8 cellular contexts compared by ENCODE assay signal in genomic region chr15:73927476-73928240, GRCh38. TPM values are rescaled to one million over a fixed set of nuclear protein-coding genes. Genes with fewer than 3 reads are reported as not detected.
A peak's percentile ranks its signal among the peaks of the same experiment; 100 is the strongest.
DNase-seq lines count a peak whose midpoint lies in the region.

No MANE protein-coding gene starts in this region.

- peaks cover 5% of the 10 kb centered on the region for H3K36me3 ChIP-seq in mesodermal cell (ENCODE audit: control insufficient read depth, insufficient read depth, low read length)

- peak overlapping the region; percentile 72 for H3K4me3 ChIP-seq in mesodermal cell (ENCODE audit: extremely low read depth, insufficient read depth, low read length, poor library complexity, severe bottlenecking)

- 0 to 1% methylated on average over 47 to 48 of the region's 78 CpGs for WGBS in mesodermal cell (ENCODE audit: insufficient coverage in 2 of 2), 2 experiments

- H3K9me3 ChIP-seq in mesodermal cell (ENCODE audit: control insufficient read depth, low read length), result no peaks in the 10 kb centered on the region

- peaks cover 76% of the 10 kb centered on the region for H3K4me1 ChIP-seq in mesodermal cell (ENCODE audit: control insufficient read depth, insufficient read depth, low read length, poor library complexity, severe bottlenecking)

- no peak overlapping the region for H3K27ac ChIP-seq in mesodermal cell (ENCODE audit: low read depth, low read length, severe bottlenecking)

- DNase-seq in GDM1 (lab: John Stamatoyannopoulos, UW), result peak; percentile 32
- peak; percentile 20 for DNase-seq in NCI-H146 treated with DMSO at 0.1 percent for 48 hours (lab: John Stamatoyannopoulos, UW; ENCODE audit: unreplicated experiment)
- DNase-seq in activated CD4-positive, alpha-beta T cell treated with anti-CD3 and anti-CD28 coated beads, Interleukin-2, amount 50 U/mL, for 4 hours, result peak; percentile 71 to 72
- DNase-seq in ecto neural progenitor cell (ENCODE audit: low spot score), result peak; percentile 81
- DNase-seq in stimulated activated CD8-positive, alpha-beta memory T cell treated with anti-CD3 and anti-CD28 coated beads, Interleukin-15, amount 100 ng/mL, for 48 hours (ENCODE audit: low read depth in 2 of 2), result peak; percentile 52 to 64
- no peak for DNase-seq in mesenteric fat pad (ENCODE audit: low spot score)
- no peak for DNase-seq in Ammon's horn (ENCODE audit: low spot score)

RNA-seq across cellular contexts. Expression of gene LOXL1, which starts 1.4 kb away (rescaled TPM):
- polyA plus RNA-seq in mesodermal cell (2013, experiment 1 of 2), result 126 TPM
- polyA plus RNA-seq in mesodermal cell (2013, experiment 2 of 2), result 114 TPM
- 14.0 TPM for total RNA-seq in mesenteric fat pad

RNA-seq across cellular contexts. Expression of gene TBC1D21, which starts 54.3 kb away (rescaled TPM):
- polyA plus RNA-seq in mesodermal cell (2013, experiment 1 of 2), result not detected
- not detected for polyA plus RNA-seq in mesodermal cell (2013, experiment 2 of 2)
- total RNA-seq in mesenteric fat pad, result not detected

Comparison
In these comparisons a context has a peak if more than half of its experiments do, and no peak if none do; other contexts are left out.
1. DNase-seq: peak in GDM1 (single experiment), NCI-H146 treated with DMSO at 0.1 percent for 48 hours (single experiment), activated CD4-positive, alpha-beta T cell treated with anti-CD3 and anti-CD28 coated beads, Interleukin-2, amount 50 U/mL, for 4 hours (2 of 2), ecto neural progenitor cell (single experiment) and stimulated activated CD8-positive, alpha-beta memory T cell treated with anti-CD3 and anti-CD28 coated beads, Interleukin-15, amount 100 ng/mL, for 48 hours (2 of 2); none in mesenteric fat pad (single experiment) and Ammon's horn (single experiment).